2 cellular contexts compared by ENCODE assay signal in the genomic region with DNA sequence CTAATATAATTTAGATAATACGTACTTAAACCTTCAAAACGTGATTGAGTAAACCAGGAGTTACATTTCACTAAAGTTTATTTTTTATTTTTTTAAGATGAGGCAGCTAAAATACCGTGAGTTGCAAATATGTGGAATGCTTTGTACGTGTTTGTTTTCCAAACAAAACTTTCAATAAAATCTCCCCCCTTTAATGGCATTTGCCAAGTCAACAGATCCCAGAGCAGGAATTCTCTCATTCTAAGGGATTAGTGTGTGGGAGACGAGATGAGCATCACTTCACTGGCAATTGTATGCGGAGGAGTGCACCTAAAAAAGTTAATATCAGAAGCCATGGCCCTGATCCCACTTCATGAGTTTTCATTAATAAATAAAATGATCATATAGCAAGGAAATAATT.
TF ChIP-seq lines count a peak whose summit lies in the region.

No MANE protein-coding gene starts in this region.

TF ChIP-seq in A549, 52 proteins besides CTCF, POLR2A, EP300 and RAD21:
- no peak for TF ChIP-seq HOXA7 (CRISPR knock-in tag; IDR thresholded peaks at IDR 0.05)
- no peak for TF ChIP-seq ZSCAN20 (CRISPR knock-in tag; IDR thresholded peaks at IDR 0.05)
- TF ChIP-seq MYC (IDR thresholded peaks at IDR 0.05; ENCODE audit: borderline replicate concordance, low read length) = no peak
- no peak for TF ChIP-seq SREBF2 (IDR thresholded peaks at IDR 0.05)
- peak; percentile 17 for TF ChIP-seq MAFK (IDR thresholded peaks at IDR 0.05; ENCODE audit: partially characterized antibody)
- peak; percentile 87 for TF ChIP-seq GATA3 (IDR thresholded peaks at IDR 0.05; ENCODE audit: borderline replicate concordance)
- no peak for TF ChIP-seq FOSB (CRISPR knock-in tag; IDR thresholded peaks at IDR 0.05)
- peak in 1 of 2 experiments; percentile 47; a peak in 2 of 4 replicates for TF ChIP-seq CEBPB (IDR thresholded peaks at IDR 0.05)
- TF ChIP-seq TP53 (CRISPR knock-in tag; IDR thresholded peaks at IDR 0.05) = no peak
- TF ChIP-seq RARB (CRISPR knock-in tag; IDR thresholded peaks at IDR 0.05) = no peak

TF ChIP-seq in HCT116, 20 proteins besides CTCF, POLR2A, EP300 and RAD21:
- TF ChIP-seq, protein P1, sequence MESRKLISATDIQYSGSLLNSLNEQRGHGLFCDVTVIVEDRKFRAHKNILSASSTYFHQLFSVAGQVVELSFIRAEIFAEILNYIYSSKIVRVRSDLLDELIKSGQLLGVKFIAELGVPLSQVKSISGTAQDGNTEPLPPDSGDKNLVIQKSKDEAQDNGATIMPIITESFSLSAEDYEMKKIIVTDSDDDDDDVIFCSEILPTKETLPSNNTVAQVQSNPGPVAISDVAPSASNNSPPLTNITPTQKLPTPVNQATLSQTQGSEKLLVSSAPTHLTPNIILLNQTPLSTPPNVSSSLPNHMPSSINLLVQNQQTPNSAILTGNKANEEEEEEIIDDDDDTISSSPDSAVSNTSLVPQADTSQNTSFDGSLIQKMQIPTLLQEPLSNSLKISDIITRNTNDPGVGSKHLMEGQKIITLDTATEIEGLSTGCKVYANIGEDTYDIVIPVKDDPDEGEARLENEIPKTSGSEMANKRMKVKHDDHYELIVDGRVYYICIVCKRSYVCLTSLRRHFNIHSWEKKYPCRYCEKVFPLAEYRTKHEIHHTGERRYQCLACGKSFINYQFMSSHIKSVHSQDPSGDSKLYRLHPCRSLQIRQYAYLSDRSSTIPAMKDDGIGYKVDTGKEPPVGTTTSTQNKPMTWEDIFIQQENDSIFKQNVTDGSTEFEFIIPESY (IDR thresholded peaks at IDR 0.05; ENCODE audit: extremely low read depth, insufficient replicate concordance, low read length) = no peak
- TF ChIP-seq, protein P2, sequence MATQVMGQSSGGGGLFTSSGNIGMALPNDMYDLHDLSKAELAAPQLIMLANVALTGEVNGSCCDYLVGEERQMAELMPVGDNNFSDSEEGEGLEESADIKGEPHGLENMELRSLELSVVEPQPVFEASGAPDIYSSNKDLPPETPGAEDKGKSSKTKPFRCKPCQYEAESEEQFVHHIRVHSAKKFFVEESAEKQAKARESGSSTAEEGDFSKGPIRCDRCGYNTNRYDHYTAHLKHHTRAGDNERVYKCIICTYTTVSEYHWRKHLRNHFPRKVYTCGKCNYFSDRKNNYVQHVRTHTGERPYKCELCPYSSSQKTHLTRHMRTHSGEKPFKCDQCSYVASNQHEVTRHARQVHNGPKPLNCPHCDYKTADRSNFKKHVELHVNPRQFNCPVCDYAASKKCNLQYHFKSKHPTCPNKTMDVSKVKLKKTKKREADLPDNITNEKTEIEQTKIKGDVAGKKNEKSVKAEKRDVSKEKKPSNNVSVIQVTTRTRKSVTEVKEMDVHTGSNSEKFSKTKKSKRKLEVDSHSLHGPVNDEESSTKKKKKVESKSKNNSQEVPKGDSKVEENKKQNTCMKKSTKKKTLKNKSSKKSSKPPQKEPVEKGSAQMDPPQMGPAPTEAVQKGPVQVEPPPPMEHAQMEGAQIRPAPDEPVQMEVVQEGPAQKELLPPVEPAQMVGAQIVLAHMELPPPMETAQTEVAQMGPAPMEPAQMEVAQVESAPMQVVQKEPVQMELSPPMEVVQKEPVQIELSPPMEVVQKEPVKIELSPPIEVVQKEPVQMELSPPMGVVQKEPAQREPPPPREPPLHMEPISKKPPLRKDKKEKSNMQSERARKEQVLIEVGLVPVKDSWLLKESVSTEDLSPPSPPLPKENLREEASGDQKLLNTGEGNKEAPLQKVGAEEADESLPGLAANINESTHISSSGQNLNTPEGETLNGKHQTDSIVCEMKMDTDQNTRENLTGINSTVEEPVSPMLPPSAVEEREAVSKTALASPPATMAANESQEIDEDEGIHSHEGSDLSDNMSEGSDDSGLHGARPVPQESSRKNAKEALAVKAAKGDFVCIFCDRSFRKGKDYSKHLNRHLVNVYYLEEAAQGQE (IDR thresholded peaks at IDR 0.05; ENCODE audit: low read depth) = no peak
- TF ChIP-seq, protein P3, sequence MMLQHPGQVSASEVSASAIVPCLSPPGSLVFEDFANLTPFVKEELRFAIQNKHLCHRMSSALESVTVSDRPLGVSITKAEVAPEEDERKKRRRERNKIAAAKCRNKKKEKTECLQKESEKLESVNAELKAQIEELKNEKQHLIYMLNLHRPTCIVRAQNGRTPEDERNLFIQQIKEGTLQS (IDR thresholded peaks at IDR 0.05) = no peak
- no peak for TF ChIP-seq TCF7L2 (IDR thresholded peaks at IDR 0.05; ENCODE audit: borderline replicate concordance, extremely low read depth, insufficient read depth, insufficient read length)
- TF ChIP-seq, protein P4, sequence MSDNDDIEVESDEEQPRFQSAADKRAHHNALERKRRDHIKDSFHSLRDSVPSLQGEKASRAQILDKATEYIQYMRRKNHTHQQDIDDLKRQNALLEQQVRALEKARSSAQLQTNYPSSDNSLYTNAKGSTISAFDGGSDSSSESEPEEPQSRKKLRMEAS (IDR thresholded peaks at IDR 0.05) = no peak
